Comparison of ENCODE assay signal across 31 cellular contexts in the genomic region with DNA sequence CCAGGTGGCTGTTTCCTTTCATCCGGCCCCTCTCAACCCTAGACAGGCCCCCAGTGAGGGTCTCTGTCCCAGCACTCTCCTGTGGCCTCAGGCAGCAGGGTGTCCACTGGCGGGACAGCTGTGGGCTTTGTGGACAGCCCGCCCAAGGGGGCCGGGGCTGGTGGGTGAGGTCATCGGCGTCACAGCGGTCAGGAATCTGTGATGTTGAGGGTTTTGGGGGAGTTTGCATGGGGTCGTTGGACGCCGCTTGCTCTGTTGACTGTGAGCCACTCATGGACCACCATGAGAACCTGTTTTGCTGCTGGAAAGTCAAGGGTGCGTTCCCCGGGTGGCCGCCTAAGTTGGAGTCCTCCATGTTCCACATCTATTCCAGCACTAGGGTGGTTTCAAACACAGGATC.
A peak's percentile ranks its signal among the peaks of the same experiment; 100 is the strongest.
DNase-seq lines count a peak whose midpoint lies in the region; ATAC-seq and TF ChIP-seq lines count a peak whose summit lies in the region.
"Had no signal": no experiment of that assay in that cellular context is flagged by ENCODE, and none has a peak within 500 bp of the region (broad histone marks: within the 10 kb centered on the region; RNA-seq: fewer than 3 reads in every experiment).

No MANE protein-coding gene starts in this region.

- H3K4me3 Mint-ChIP-seq in activated naive CD8-positive, alpha-beta T cell treated with anti-CD3 and anti-CD28 coated beads for 36 hours, result no peak overlapping the region
- no peak overlapping the region for H3K4me3 Mint-ChIP-seq in naive B cell
- H3K4me3 Mint-ChIP-seq: activated CD4-positive, alpha-beta memory T cell treated with anti-CD3 and anti-CD28 coated beads, Interleukin-2, amount 10 ng/mL, durations not matched to agents 7 days and 5 days; nephron progenitor cell had no signal

- H3K36me3 Mint-ChIP-seq in activated naive CD8-positive, alpha-beta T cell treated with anti-CD3 and anti-CD28 coated beads for 36 hours, result peaks cover 26% of the 10 kb centered on the region
- peaks cover 15 to 31% of the 10 kb centered on the region in 2 donors for H3K36me3 Mint-ChIP-seq in naive B cell

- no peaks in the 10 kb centered on the region for H3K27me3 Mint-ChIP-seq in activated naive CD8-positive, alpha-beta T cell treated with anti-CD3 and anti-CD28 coated beads for 36 hours
- H3K27me3 Mint-ChIP-seq in naive B cell, result no peaks in the 10 kb centered on the region
- H3K27me3 Mint-ChIP-seq: activated CD4-positive, alpha-beta memory T cell treated with anti-CD3 and anti-CD28 coated beads, Interleukin-2, amount 10 ng/mL, durations not matched to agents 7 days and 5 days had no signal

- DNase-seq in right atrium auricular region (ENCODE audit: low spot score) (no peak), heart right ventricle (no peak), naive B cell (no peak), islet precursor cell (no peak), Ammon's horn (ENCODE audit: low spot score) (no peak), RPMI8226 (no peak)
- DNase-seq in activated naive CD8-positive, alpha-beta T cell treated with anti-CD3 and anti-CD28 coated beads for 36 hours, result no peak
- DNase-seq: activated CD4-positive, alpha-beta memory T cell treated with anti-CD3 and anti-CD28 coated beads, Interleukin-2, amount 10 ng/mL, durations not matched to agents 7 days and 5 days; activated CD8-positive, alpha-beta memory T cell treated with anti-CD3 and anti-CD28 coated beads, Interleukin-2, amount 50 U/mL, for 4 hours; activated effector memory CD4-positive, alpha-beta T cell treated with Interleukin-2 at 50 U/mL for 16 hours; central memory CD4-positive, alpha-beta T cell; DMS79; esophagus squamous epithelium; foreskin keratinocyte; HCEC 1CT; Karpas-422; kidney glomerular epithelial cell; NCI-H1417 treated with DMSO at 0.1 percent for 48 hours; NCI-H2081 treated with DMSO at 0.1 percent for 48 hours; NCI-H2227 treated with DMSO at 0.1 percent for 48 hours; nephron progenitor cell; PC-3; SK-N-SH; stimulated activated naive CD4-positive, alpha-beta T cell treated with Interleukin-2 at 50 U/mL for 16 hours; T-helper 2 cell; testis had no signal

- ATAC-seq in heart right ventricle (no peak), naive B cell (ENCODE audit: low read depth in 2 of 2) (no peak)
- ATAC-seq: activated CD4-positive, CD25-positive, alpha-beta regulatory T cell treated with anti-CD3 and anti-CD28 coated beads, Interleukin-2, amount 50 U/mL, for 24 hours; foreskin keratinocyte; mucosa of descending colon; PC-3 had no signal

- H3K9me3 Mint-ChIP-seq in activated naive CD8-positive, alpha-beta T cell treated with anti-CD3 and anti-CD28 coated beads for 36 hours, result no peaks in the 10 kb centered on the region
- no peaks in the 10 kb centered on the region for H3K9me3 Mint-ChIP-seq in naive B cell
- H3K9me3 Mint-ChIP-seq: activated CD4-positive, alpha-beta memory T cell treated with anti-CD3 and anti-CD28 coated beads, Interleukin-2, amount 10 ng/mL, durations not matched to agents 7 days and 5 days had no signal

- H3K36me3 ChIP-seq in right atrium auricular region, result peaks cover 45% of the 10 kb centered on the region
- H3K36me3 ChIP-seq in heart right ventricle, result peaks cover 0 to 99% (median 58%) of the 10 kb centered on the region in 9 donors

- no peaks in the 10 kb centered on the region for H3K4me1 Mint-ChIP-seq in activated naive CD8-positive, alpha-beta T cell treated with anti-CD3 and anti-CD28 coated beads for 36 hours
- peaks cover 0 to 22% (median 10%) of the 10 kb centered on the region in 3 donors for H3K4me1 Mint-ChIP-seq in naive B cell

- peaks cover 0 to 13% of the 10 kb centered on the region in 2 donors for H3K4me1 ChIP-seq in right atrium auricular region
- peaks cover 0 to 18% (median 10%) of the 10 kb centered on the region in 9 donors for H3K4me1 ChIP-seq in heart right ventricle
- H3K4me1 ChIP-seq: esophagus squamous epithelium, foreskin keratinocyte had no signal

- H3K9me3 ChIP-seq in right atrium auricular region (no peaks in the 10 kb centered on the region), heart right ventricle (no peaks in the 10 kb centered on the region)
- H3K9me3 ChIP-seq: BLaER1, esophagus squamous epithelium, mucosa of descending colon, SK-N-SH, testis had no signal

- TF ChIP-seq CTCF in right atrium auricular region (IDR thresholded peaks at IDR 0.05), result no peak
- TF ChIP-seq CTCF in heart right ventricle (IDR thresholded peaks at IDR 0.05), result no peak

- H3K27ac ChIP-seq in right atrium auricular region (peak overlapping the region; percentile 44 to 75), heart right ventricle (peak overlapping the region in 3 of 10 donors; percentile 37 to 66 (median 47))
- H3K27ac ChIP-seq: BLaER1, esophagus squamous epithelium, foreskin keratinocyte, HL-60, skin epidermis had no signal

- no peaks in the 10 kb centered on the region for H3K27me3 ChIP-seq in right atrium auricular region
- no peaks in the 10 kb centered on the region for H3K27me3 ChIP-seq in heart right ventricle
- H3K27me3 ChIP-seq: BLaER1, esophagus squamous epithelium, foreskin keratinocyte, testis had no signal

- H3K4me3 ChIP-seq in right atrium auricular region (no peak overlapping the region), heart right ventricle (no peak overlapping the region)
- H3K4me3 ChIP-seq: BLaER1, esophagus squamous epithelium, mucosa of descending colon, skin epidermis, testis had no signal

- intact Hi-C loops in heart right ventricle (cut with DNase I), result loop anchor here in 5 of 10 donors (1.0 to 5.0 kb wide), 3 partner anchors 105 to 106 kb away; no protein-coding TSS in a partner anchor

- H3K27ac Mint-ChIP-seq in activated naive CD8-positive, alpha-beta T cell treated with anti-CD3 and anti-CD28 coated beads for 36 hours, result peak overlapping the region; percentile 25
- H3K27ac Mint-ChIP-seq in naive B cell, result peak overlapping the region; percentile 38 to 89 (median 70)
- H3K27ac Mint-ChIP-seq: activated CD4-positive, alpha-beta memory T cell treated with anti-CD3 and anti-CD28 coated beads, Interleukin-2, amount 10 ng/mL, durations not matched to agents 7 days and 5 days; nephron progenitor cell had no signal

- 97 to 98% methylated on average over 13 of the region's 13 CpGs for WGBS in heart right ventricle, 2 donors
